Comparison of ENCODE assay signal across 1 cellular context in genomic region chr2:27162151-27163121, GRCh38.
TF ChIP-seq lines count a peak whose summit lies in the region.

No MANE protein-coding gene starts in this region.

TF ChIP-seq in IMR-90, 13 proteins besides CTCF, POLR2A, EP300 and RAD21:
- no peak for TF ChIP-seq SMC3 (IDR thresholded peaks at IDR 0.05; ENCODE audit: low read depth, low read length)
- peak; percentile 22; the same call in 1 of the 2 replicates for TF ChIP-seq CEBPB (IDR thresholded peaks at IDR 0.05; ENCODE audit: low read depth, low read length)
- TF ChIP-seq MAFK (IDR thresholded peaks at IDR 0.05; ENCODE audit: low read depth, low read length): peak; percentile 19; the same call in 1 of the 2 replicates
